ENCODE assay signal across 8 cellular contexts in genomic region chr2:72137498-72138010, GRCh38. TPM values are rescaled to one million over a fixed set of nuclear protein-coding genes. Genes with fewer than 3 reads are reported as not detected.
A peak's percentile ranks its signal among the peaks of the same experiment; 100 is the strongest.
DNase-seq lines count a peak whose midpoint lies in the region; ATAC-seq and TF ChIP-seq lines count a peak whose summit lies in the region.

No MANE protein-coding gene starts in this region.

- H3K4me1 ChIP-seq in endodermal cell (ENCODE audit: control insufficient read depth, insufficient read depth, low read length): no peaks in the 10 kb centered on the region

- no peaks in the 10 kb centered on the region for H3K4me1 Mint-ChIP-seq in activated CD8-positive, alpha-beta T cell treated with anti-CD3 and anti-CD28 coated beads for 36 hours (ENCODE audit: low read depth)
- H3K4me1 Mint-ChIP-seq in endodermal cell (peaks cover 2% of the 10 kb centered on the region), natural killer cell (peaks cover 0 to 4% of the 10 kb centered on the region in 2 donors)

- no peak overlapping the region for H3K27ac Mint-ChIP-seq in activated CD8-positive, alpha-beta T cell treated with anti-CD3 and anti-CD28 coated beads for 36 hours
- H3K27ac Mint-ChIP-seq in endodermal cell (no peak overlapping the region), natural killer cell (no peak overlapping the region)

- H3K9me3 ChIP-seq in endodermal cell (ENCODE audit: control insufficient read depth, low read length): no peaks in the 10 kb centered on the region

- intact Hi-C loops in activated CD8-positive, alpha-beta T cell treated with anti-CD3 and anti-CD28 coated beads for 36 hours (cut with micrococcal nuclease): no loop called here
- intact Hi-C loops in natural killer cell (cut with micrococcal nuclease): loop anchor here (5.0 kb wide), 1 partner anchor 590 kb away; no protein-coding TSS in a partner anchor

- CTCF ChIA-PET in activated CD8-positive, alpha-beta T cell treated with anti-CD3 and anti-CD28 coated beads for 36 hours (lab: Charles Lee): interaction anchor here (0.9 to 2.0 kb wide), 8 partner anchors 10 to 591 kb away, joined by 3 to 8 read pairs (median 4); no protein-coding TSS in a partner anchor

- H3K27ac ChIP-seq in endodermal cell (ENCODE audit: low read depth, low read length): no peak overlapping the region
- H3K27ac ChIP-seq in substantia nigra (ENCODE audit: low read depth, low read length, poor library complexity, severe bottlenecking): no peak overlapping the region

- no peak overlapping the region for H3K4me3 Mint-ChIP-seq in activated CD8-positive, alpha-beta T cell treated with anti-CD3 and anti-CD28 coated beads for 36 hours
- no peak overlapping the region for H3K4me3 Mint-ChIP-seq in endodermal cell
- no peak overlapping the region for H3K4me3 Mint-ChIP-seq in natural killer cell

- no peak overlapping the region for H3K4me3 ChIP-seq in endodermal cell (ENCODE audit: low read length)

- 17 to 30% methylated on average over 4 to 10 of the region's 10 CpGs for WGBS in endodermal cell (ENCODE audit: insufficient coverage in 1 of 2, insufficient read length in 1 of 2), 2 experiments

- peak; percentile 58 for DNase-seq in activated gamma-delta T cell treated with Interleukin-2 at 50 U/mL for 16 hours
- no peak for DNase-seq in activated gamma-delta T cell (lab: John Stamatoyannopoulos, UW)
- DNase-seq in NCI-H1092 treated with DMSO at 0.1 percent for 48 hours (lab: John Stamatoyannopoulos, UW): peak; percentile 25
- DNase-seq in activated CD8-positive, alpha-beta T cell treated with anti-CD3 and anti-CD28 coated beads for 36 hours: peak; percentile 73
- DNase-seq in endodermal cell: peak; percentile 95
- peak; percentile 36 for DNase-seq in natural killer cell
- DNase-seq in substantia nigra (lab: John Stamatoyannopoulos, UW): peak in 36 of 49 donors; percentile 21 to 82 (median 57)

- H3K36me3 ChIP-seq in endodermal cell (ENCODE audit: control insufficient read depth, insufficient read depth, low read length): no peaks in the 10 kb centered on the region

- no peaks in the 10 kb centered on the region for H3K36me3 Mint-ChIP-seq in activated CD8-positive, alpha-beta T cell treated with anti-CD3 and anti-CD28 coated beads for 36 hours (ENCODE audit: low read depth)
- H3K36me3 Mint-ChIP-seq in endodermal cell (ENCODE audit: low read depth) (no peaks in the 10 kb centered on the region), natural killer cell (no peaks in the 10 kb centered on the region)

- POLR2A ChIA-PET in activated CD8-positive, alpha-beta T cell treated with anti-CD3 and anti-CD28 coated beads for 36 hours (lab: Charles Lee): no interaction called here

- peaks cover 45% of the 10 kb centered on the region for H3K27me3 ChIP-seq in endodermal cell (ENCODE audit: control insufficient read depth, insufficient read depth, low read length, poor library complexity, severe bottlenecking)

- ATAC-seq in HG02678 (IDR thresholded peaks at IDR 0.05; ENCODE audit: unreplicated experiment) (peak; percentile 89), natural killer cell (peak; percentile 40 to 81 (median 53))
- peak; percentile 93 for ATAC-seq in activated CD8-positive, alpha-beta T cell treated with anti-CD3 and anti-CD28 coated beads for 36 hours

- no peak overlapping the region for H3K9ac ChIP-seq in endodermal cell (ENCODE audit: extremely low read depth, low read length, poor library complexity, severe bottlenecking)

- peak; percentile 92 for TF ChIP-seq CTCF in activated CD8-positive, alpha-beta T cell treated with anti-CD3 and anti-CD28 coated beads for 36 hours (IDR thresholded peaks at IDR 0.05)
- TF ChIP-seq CTCF in endodermal cell (conservative IDR thresholded peaks at IDR 0.05): peak; percentile 97
- peak; percentile 73 for TF ChIP-seq CTCF in natural killer cell (IDR thresholded peaks at IDR 0.05)

- H3K27me3 Mint-ChIP-seq in activated CD8-positive, alpha-beta T cell treated with anti-CD3 and anti-CD28 coated beads for 36 hours: peaks cover 3% of the 10 kb centered on the region
- H3K27me3 Mint-ChIP-seq in endodermal cell (ENCODE audit: insufficient read depth) (peaks cover 48% of the 10 kb centered on the region), natural killer cell (ENCODE audit: low read depth in 2 of 2) (peaks cover 4 to 5% of the 10 kb centered on the region in 2 donors)

- H3K9me3 Mint-ChIP-seq in activated CD8-positive, alpha-beta T cell treated with anti-CD3 and anti-CD28 coated beads for 36 hours: no peaks in the 10 kb centered on the region
- H3K9me3 Mint-ChIP-seq in endodermal cell (no peaks in the 10 kb centered on the region), natural killer cell (no peaks in the 10 kb centered on the region)

RNA-seq across cellular contexts. Expression of gene CYP26B1, which starts 10.1 kb away (rescaled TPM):
- not detected for total RNA-seq in activated CD8-positive, alpha-beta T cell treated with anti-CD3 and anti-CD28 coated beads for 36 hours
- under 1 TPM; 0.09 to 0.91 TPM for total RNA-seq in endodermal cell
- 8.0 TPM for polyA plus RNA-seq in endodermal cell (2013, experiment 1 of 2)
- 7.7 TPM for polyA plus RNA-seq in endodermal cell (2013, experiment 2 of 2)
- not detected for total RNA-seq in natural killer cell
